27 cellular contexts compared by ENCODE assay signal in the genomic region with DNA sequence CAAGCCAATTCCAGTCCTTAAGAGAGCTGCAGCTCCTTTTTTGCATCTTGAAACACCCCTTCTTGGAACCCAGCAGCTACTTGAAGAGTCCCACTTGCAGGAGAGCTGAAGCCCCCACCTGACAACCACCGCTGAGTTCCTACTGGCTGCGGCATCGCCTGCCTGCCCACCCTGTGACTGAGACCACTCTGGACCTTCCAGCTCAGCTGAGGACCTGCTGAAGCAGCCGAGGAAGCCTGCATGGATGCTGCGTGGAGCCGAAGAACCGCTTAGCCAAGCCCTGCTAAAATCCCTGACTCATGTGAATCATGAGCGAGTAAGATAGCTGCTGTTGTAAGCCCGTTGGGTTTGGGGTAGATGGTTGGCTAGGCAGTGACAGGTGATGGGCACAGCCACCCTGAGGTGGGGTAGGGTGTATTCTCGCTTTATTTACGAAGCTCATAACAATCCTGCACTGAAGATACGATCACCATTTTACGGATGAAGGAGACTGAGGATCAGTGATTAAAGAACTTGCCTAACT.
"Had no signal": no experiment of that assay in that cellular context is flagged by ENCODE, and none has a peak within 500 bp of the region (broad histone marks: within the 10 kb centered on the region; RNA-seq: fewer than 3 reads in every experiment).

No MANE protein-coding gene starts in this region.

- H3K9me3 ChIP-seq: colonic mucosa, heart left ventricle, lower lobe of right lung, pancreas, prostate gland, sigmoid colon, SK-N-SH, suprapubic skin, tibial artery had no signal

- FAIRE-seq: bronchial epithelial cell, endothelial cell of umbilical vein, pancreas, small intestine had no signal

- H3K36me3 Mint-ChIP-seq: activated naive CD4-positive, alpha-beta T cell treated with anti-CD3 and anti-CD28 coated beads, Interleukin-2, amount 50 U/mL, for 72 hours; immature natural killer cell; stimulated activated naive B cell treated with anti-CD40 and anti-IgM and Interleukin-4, amounts not matched to agents 10 μg/mL and 1 μg/mL and 100 μg/mL, for 72 hours had no signal

- H3K9ac ChIP-seq: SK-N-SH had no signal

- H3K4me3 ChIP-seq: colonic mucosa, heart left ventricle, lower lobe of right lung, pancreas, prostate gland, sigmoid colon, suprapubic skin, tibial artery had no signal

- DNase-seq: activated CD4-positive, alpha-beta T cell treated with anti-CD3 and anti-CD28 coated beads, Interleukin-2, amount 50 U/mL, for 1 hour; activated naive CD4-positive, alpha-beta T cell; cerebellar nuclear complex; colonic mucosa; effector memory CD4-positive, alpha-beta T cell; hypothalamus; immature natural killer cell; lower lobe of right lung; mesendoderm; nephron progenitor cell; retina; sigmoid colon; SK-N-SH; small intestine; stimulated activated CD4-positive, alpha-beta T cell treated with anti-CD3 and anti-CD28 coated beads, Interleukin-1b, Interleukin-23, amount 100 ng/mL, for 48 hours; stimulated activated CD4-positive, alpha-beta T cell treated with anti-CD3 and anti-CD28 coated beads, Interleukin-4, amount 100 ng/mL, for 4 hours; stimulated activated naive B cell treated with anti-CD40 and anti-IgM and Interleukin-4, amounts not matched to agents 10 μg/mL and 1 μg/mL and 100 μg/mL, for 72 hours; T-helper 17 cell; T1000; tibial artery had no signal

- H3K27me3 ChIP-seq: colonic mucosa, pancreas had no signal

- H3K4me3 Mint-ChIP-seq: immature natural killer cell; nephron progenitor cell; stimulated activated naive B cell treated with anti-CD40 and anti-IgM and Interleukin-4, amounts not matched to agents 10 μg/mL and 1 μg/mL and 100 μg/mL, for 72 hours; T-helper 17 cell had no signal

- H3K27ac ChIP-seq: colonic mucosa, heart left ventricle, lower lobe of right lung, pancreas, prostate gland, sigmoid colon, suprapubic skin, tibial artery had no signal

- H3K4me1 Mint-ChIP-seq: immature natural killer cell; stimulated activated naive B cell treated with anti-CD40 and anti-IgM and Interleukin-4, amounts not matched to agents 10 μg/mL and 1 μg/mL and 100 μg/mL, for 72 hours; T-helper 17 cell had no signal

- H3K9me3 Mint-ChIP-seq: activated naive CD4-positive, alpha-beta T cell treated with anti-CD3 and anti-CD28 coated beads, Interleukin-2, amount 50 U/mL, for 72 hours; nephron progenitor cell had no signal

- H3K36me3 ChIP-seq: colonic mucosa, heart left ventricle, lower lobe of right lung, pancreas, prostate gland, sigmoid colon, suprapubic skin, tibial artery had no signal

- H3K4me2 ChIP-seq: SK-N-SH had no signal

- H3K4me1 ChIP-seq: colonic mucosa, lower lobe of right lung, pancreas, sigmoid colon, suprapubic skin, tibial artery had no signal

- H3K27ac Mint-ChIP-seq: activated naive CD4-positive, alpha-beta T cell treated with anti-CD3 and anti-CD28 coated beads, Interleukin-2, amount 50 U/mL, for 72 hours; immature natural killer cell; nephron progenitor cell; stimulated activated naive B cell treated with anti-CD40 and anti-IgM and Interleukin-4, amounts not matched to agents 10 μg/mL and 1 μg/mL and 100 μg/mL, for 72 hours; T-helper 17 cell had no signal

- ATAC-seq: activated naive CD4-positive, alpha-beta T cell treated with anti-CD3 and anti-CD28 coated beads, Interleukin-2, amount 50 U/mL, for 72 hours; heart left ventricle; lower lobe of right lung; pancreas; stimulated activated naive B cell treated with anti-CD40 and anti-IgM and Interleukin-4, amounts not matched to agents 10 μg/mL and 1 μg/mL and 100 μg/mL, for 72 hours; T-helper 17 cell had no signal
